ENCODE assay signal across 8 cellular contexts in genomic region chr15:77599899-77600298, GRCh38. TPM values are rescaled to one million over a fixed set of nuclear protein-coding genes. Genes with fewer than 3 reads are reported as not detected.
A peak's percentile ranks its signal among the peaks of the same experiment; 100 is the strongest.
DNase-seq lines count a peak whose midpoint lies in the region; ATAC-seq and TF ChIP-seq lines count a peak whose summit lies in the region.

No MANE protein-coding gene starts in this region.

- no peak overlapping the region for H2BK15ac ChIP-seq in mesenchymal stem cell (ENCODE audit: low read depth, poor library complexity, severe bottlenecking)

- no peaks in the 10 kb centered on the region for H3K9me3 ChIP-seq in mesenchymal stem cell (ENCODE audit: control insufficient read depth, low read length)

- no peaks in the 10 kb centered on the region for H3K36me3 ChIP-seq in mesenchymal stem cell (ENCODE audit: control insufficient read depth in 1 of 2, insufficient read depth in 2 of 2, low read depth in 1 of 2, low read length in 2 of 2)

- H2BK5ac ChIP-seq in mesenchymal stem cell (ENCODE audit: low read depth, low read length, poor library complexity, severe bottlenecking) = no peak overlapping the region

- no peak for TF ChIP-seq CTCF in endothelial cell (IDR thresholded peaks at IDR 0.05; ENCODE audit: unreplicated experiment)

- ATAC-seq in HG02588 (IDR thresholded peaks at IDR 0.05; ENCODE audit: unreplicated experiment) = no peak

- H4K91ac ChIP-seq in mesenchymal stem cell (ENCODE audit: low read length) = no peak overlapping the region

- 85% methylated on average over 5 of the region's 5 CpGs for WGBS in mesenchymal stem cell

- peaks cover 4% of the 10 kb centered on the region for H3K4me1 ChIP-seq in mesenchymal stem cell (ENCODE audit: control insufficient read depth, insufficient read depth, low read depth, low read length)

- no peak overlapping the region for H3K4me3 Mint-ChIP-seq in endothelial cell (ENCODE audit: unreplicated experiment)

- H3K23ac ChIP-seq in mesenchymal stem cell (ENCODE audit: low read length in 2 of 2) = no peak overlapping the region

- H3K9me3 Mint-ChIP-seq in endothelial cell (ENCODE audit: unreplicated experiment) = no peaks in the 10 kb centered on the region

- H3K4me2 ChIP-seq in mesenchymal stem cell (ENCODE audit: low read length, poor library complexity, severe bottlenecking) = no peak overlapping the region

- H3K27ac ChIP-seq in mesenchymal stem cell (ENCODE audit: low read length, poor library complexity, severe bottlenecking) = no peak overlapping the region

- H2BK120ac ChIP-seq in mesenchymal stem cell (ENCODE audit: low read depth, low read length) = no peak overlapping the region

- peaks cover 21 to 38% of the 10 kb centered on the region in 2 experiments for H3K27me3 ChIP-seq in mesenchymal stem cell (ENCODE audit: control insufficient read depth in 1 of 2, insufficient read depth in 1 of 2, low read length in 2 of 2)

- no peak overlapping the region for H3K18ac ChIP-seq in mesenchymal stem cell (ENCODE audit: low read depth in 1 of 2, low read length in 2 of 2)

- H3K36me3 Mint-ChIP-seq in endothelial cell (ENCODE audit: low read depth, unreplicated experiment) = peaks cover 3% of the 10 kb centered on the region

- no peak overlapping the region for H3K9ac ChIP-seq in mesenchymal stem cell (ENCODE audit: low read length)

- H2AK5ac ChIP-seq in mesenchymal stem cell (ENCODE audit: low read length, severe bottlenecking) = no peak overlapping the region

- H3K27me3 Mint-ChIP-seq in endothelial cell (ENCODE audit: unreplicated experiment) = peaks cover 14% of the 10 kb centered on the region

- H3K14ac ChIP-seq in mesenchymal stem cell (ENCODE audit: low read length in 2 of 2) = no peak overlapping the region

- no peak overlapping the region for H3K27ac Mint-ChIP-seq in endothelial cell (ENCODE audit: unreplicated experiment)

- H3K4me3 ChIP-seq in mesenchymal stem cell (ENCODE audit: insufficient read depth in 1 of 2, low read depth in 1 of 2, low read length in 2 of 2) = no peak overlapping the region

- H3K79me1 ChIP-seq in mesenchymal stem cell (replicated peaks; ENCODE audit: low read length, poor library complexity, severe bottlenecking) = no peaks in the 10 kb centered on the region

- DNase-seq in ELR (ENCODE audit: low read depth) (peak; percentile 28), NCI-H1092 (lab: John Stamatoyannopoulos, UW) (peak; percentile 72), amniotic epithelial cell (ENCODE audit: low read depth) (peak; percentile 54), mesenchymal stem cell (peak; percentile 41), activated gamma-delta T cell treated with Interleukin-2 at 50 U/mL for 16 hours (no peak), cerebellar nuclear complex (lab: John Stamatoyannopoulos, UW) (no peak), endothelial cell (ENCODE audit: low spot score) (no peak)

- no peak overlapping the region for H4K8ac ChIP-seq in mesenchymal stem cell (ENCODE audit: low read length)

- H3K4me1 Mint-ChIP-seq in endothelial cell (ENCODE audit: unreplicated experiment) = peaks cover 18% of the 10 kb centered on the region

- H2BK12ac ChIP-seq in mesenchymal stem cell (ENCODE audit: low read length in 2 of 2) = no peak overlapping the region

- H2AFZ ChIP-seq in mesenchymal stem cell (ENCODE audit: low read depth, low read length) = no peak overlapping the region

- H3K4ac ChIP-seq in mesenchymal stem cell (ENCODE audit: low read depth in 1 of 2, low read length in 2 of 2) = no peak overlapping the region

RNA-seq across cellular contexts. Expression of gene LINGO1, which starts 32.8 kb away (rescaled TPM):
- polyA plus RNA-seq in mesenchymal stem cell (2013, experiment 1 of 2) = 1.9 TPM
- polyA plus RNA-seq in mesenchymal stem cell (2013, experiment 2 of 2) = 1.7 TPM
- total RNA-seq in endothelial cell (ENCODE audit: unreplicated experiment) = 18.8 TPM

Comparison
In these comparisons a context has a peak if more than half of its experiments do, and no peak if none do; other contexts are left out.
1. DNase-seq: peak in ELR (single experiment), NCI-H1092 (single experiment), amniotic epithelial cell (single experiment) and mesenchymal stem cell (single experiment); none in activated gamma-delta T cell treated with Interleukin-2 at 50 U/mL for 16 hours (single experiment), cerebellar nuclear complex (0 of 2) and endothelial cell (single experiment).